ENCODE assay signal across 12 cellular contexts in the genomic region with DNA sequence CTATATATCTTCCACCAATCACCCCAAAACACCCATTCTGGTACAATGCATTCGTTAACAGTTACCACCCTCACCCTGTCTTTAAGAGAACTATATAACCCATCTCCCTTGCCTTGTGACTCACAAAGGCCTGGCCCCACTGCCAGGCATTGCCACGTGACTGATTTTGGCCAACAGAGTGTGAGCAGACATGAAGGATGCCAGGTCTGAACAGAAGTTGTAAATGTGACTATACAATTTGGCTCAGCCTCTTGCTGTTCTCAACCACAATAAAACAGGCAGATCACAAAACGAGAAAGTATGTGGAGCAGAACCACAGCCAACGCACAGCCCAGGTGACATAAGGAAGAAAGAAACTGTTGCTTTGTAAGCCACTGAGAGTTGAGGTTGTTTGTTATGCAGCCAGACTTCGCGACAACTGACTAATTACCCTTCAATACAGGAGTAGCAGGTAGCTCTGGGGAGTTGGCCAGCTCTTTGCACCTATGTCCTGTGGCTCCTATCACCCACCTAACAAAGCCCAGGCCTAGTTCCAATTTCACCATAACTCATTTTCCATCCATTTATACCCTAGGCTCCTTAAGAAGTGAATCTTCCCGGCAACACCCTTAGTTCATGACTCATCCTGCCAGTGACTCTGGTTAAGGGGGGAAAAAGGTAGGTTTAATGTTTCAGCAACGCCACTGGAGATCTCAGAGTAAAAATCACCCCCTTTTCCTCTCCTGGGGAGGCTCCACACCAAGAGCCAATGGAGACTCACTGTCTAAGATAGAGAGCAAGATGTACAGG. TPM values are rescaled to one million over a fixed set of nuclear protein-coding genes. Genes with fewer than 3 reads are reported as not detected.
DNase-seq lines count a peak whose midpoint lies in the region; ATAC-seq and TF ChIP-seq lines count a peak whose summit lies in the region.
"Had no signal": no experiment of that assay in that cellular context is flagged by ENCODE, and none has a peak within 500 bp of the region (broad histone marks: within the 10 kb centered on the region; RNA-seq: fewer than 3 reads in every experiment).

No MANE protein-coding gene starts in this region.

- in situ Hi-C loops in astrocyte of the cerebellum (cut with HindIII; ENCODE audit: low sequenced_read_pairs), result no loop called here

- H2AFZ ChIP-seq in osteoblast (ENCODE audit: low read length), result no peak overlapping the region

- H3K27ac Mint-ChIP-seq in Caco-2 (ENCODE audit: unreplicated experiment), result no peak overlapping the region
- H3K27ac Mint-ChIP-seq: activated naive CD4-positive, alpha-beta T cell treated with anti-CD3 and anti-CD28 coated beads, Interleukin-2, amount 10 ng/mL, durations not matched to agents 7 days and 5 days had no signal

- DNase-seq in HS-27A (ENCODE audit: low read depth) (peak; percentile 24), astrocyte of the cerebellum (ENCODE audit: low read depth) (peak; percentile 19), osteoblast (ENCODE audit: insufficient read length, low spot score, missing footprints) (peak; percentile 52), Caco-2 (no peak), NCI-H1092 (lab: John Stamatoyannopoulos, UW) (no peak), glomerular visceral epithelial cell (ENCODE audit: extremely low spot score) (no peak)
- DNase-seq: activated naive CD4-positive, alpha-beta T cell treated with anti-CD3 and anti-CD28 coated beads, Interleukin-2, amount 10 ng/mL, durations not matched to agents 7 days and 5 days; immature natural killer cell; NCI-H146 had no signal

- no peaks in the 10 kb centered on the region for H3K36me3 Mint-ChIP-seq in Caco-2 (ENCODE audit: insufficient read depth, unreplicated experiment)
- H3K36me3 Mint-ChIP-seq: activated naive CD4-positive, alpha-beta T cell treated with anti-CD3 and anti-CD28 coated beads, Interleukin-2, amount 10 ng/mL, durations not matched to agents 7 days and 5 days; immature natural killer cell had no signal

- H3K36me3 ChIP-seq in osteoblast (ENCODE audit: insufficient read depth, low read length), result no peaks in the 10 kb centered on the region
- H3K36me3 ChIP-seq in Caco-2 (ENCODE audit: control insufficient read depth, insufficient read depth, low read length), result no peaks in the 10 kb centered on the region
- H3K36me3 ChIP-seq: neutrophil had no signal

- H3K4me1 Mint-ChIP-seq in Caco-2 (ENCODE audit: low read depth, unreplicated experiment), result no peaks in the 10 kb centered on the region

- POLR2A ChIA-PET in Caco-2 (lab: Charles Lee), result no interaction called here

- H4K20me1 ChIP-seq in osteoblast (ENCODE audit: insufficient read depth, low read length), result no peaks in the 10 kb centered on the region

- peaks cover 8% of the 10 kb centered on the region for H3K4me1 ChIP-seq in osteoblast (ENCODE audit: insufficient read depth, low read length)
- H3K4me1 ChIP-seq in Caco-2, result no peaks in the 10 kb centered on the region

- no peak overlapping the region for H3K4me2 ChIP-seq in osteoblast (ENCODE audit: insufficient read depth, low read length)

- CTCF ChIA-PET in Caco-2 (lab: Charles Lee), result no interaction called here

- H3K27ac ChIP-seq in osteoblast (ENCODE audit: low read depth, low read length), result no peak overlapping the region
- H3K27ac ChIP-seq: neutrophil had no signal

- H3K4me3 ChIP-seq in astrocyte of the cerebellum (ENCODE audit: low read depth, low read length) (no peak overlapping the region), osteoblast (ENCODE audit: insufficient read depth, low read length) (no peak overlapping the region), Caco-2 (ENCODE audit: low read depth, low read length) (no peak overlapping the region)

- TF ChIP-seq CTCF in astrocyte of the cerebellum (IDR thresholded peaks at IDR 0.05; ENCODE audit: low read depth, low read length, missing control alignments), result no peak
- no peak for TF ChIP-seq CTCF in osteoblast (IDR thresholded peaks at IDR 0.05; ENCODE audit: extremely low read depth, low read depth, low read length)
- TF ChIP-seq CTCF in Caco-2 (IDR thresholded peaks at IDR 0.05; ENCODE audit: insufficient read depth in 1 of 2, low read depth in 1 of 2, low read length in 1 of 2, severe bottlenecking in 1 of 2, unreplicated experiment in 1 of 2), result no peak

- peaks cover 17% of the 10 kb centered on the region for H3K27me3 Mint-ChIP-seq in Caco-2 (ENCODE audit: insufficient read depth, unreplicated experiment)
- H3K27me3 Mint-ChIP-seq: activated naive CD4-positive, alpha-beta T cell treated with anti-CD3 and anti-CD28 coated beads, Interleukin-2, amount 10 ng/mL, durations not matched to agents 7 days and 5 days had no signal

- intact Hi-C loops in Caco-2 (cut with micrococcal nuclease; ENCODE audit: unreplicated experiment), result no loop called here

- H3K79me2 ChIP-seq in osteoblast (ENCODE audit: insufficient read depth, low read length), result no peaks in the 10 kb centered on the region

- BruUV-seq in Caco-2 (replicated peaks; lab: Mats Ljungman, UMichigan), result no TSS peak

- no peaks in the 10 kb centered on the region for H3K9me3 Mint-ChIP-seq in Caco-2 (ENCODE audit: unreplicated experiment)
- H3K9me3 Mint-ChIP-seq: activated naive CD4-positive, alpha-beta T cell treated with anti-CD3 and anti-CD28 coated beads, Interleukin-2, amount 10 ng/mL, durations not matched to agents 7 days and 5 days; immature natural killer cell had no signal

- H3K9me3 ChIP-seq in osteoblast (ENCODE audit: low read depth, low read length), result no peaks in the 10 kb centered on the region
- H3K9me3 ChIP-seq in Caco-2, result no peaks in the 10 kb centered on the region
- H3K9me3 ChIP-seq: neutrophil had no signal

- no peak overlapping the region for H3K4me3 Mint-ChIP-seq in Caco-2 (ENCODE audit: unreplicated experiment)
- H3K4me3 Mint-ChIP-seq: activated naive CD4-positive, alpha-beta T cell treated with anti-CD3 and anti-CD28 coated beads, Interleukin-2, amount 10 ng/mL, durations not matched to agents 7 days and 5 days; immature natural killer cell had no signal

- peaks cover 24% of the 10 kb centered on the region for H3K27me3 ChIP-seq in osteoblast (ENCODE audit: insufficient read depth, low read length)
- H3K27me3 ChIP-seq in Caco-2 (replicated peaks; ENCODE audit: control insufficient read depth, insufficient read depth, low read length), result no peaks in the 10 kb centered on the region

- peak; percentile 30 for ATAC-seq in GM18907 (IDR thresholded peaks at IDR 0.05; ENCODE audit: unreplicated experiment)
- ATAC-seq in HG03280 (IDR thresholded peaks at IDR 0.05; ENCODE audit: unreplicated experiment), result no peak

RNA-seq across cellular contexts. Expression of a gene that starts 53.7 kb away (rescaled TPM):
- 3.2 and 4.7 TPM in 2 replicates for total RNA-seq in osteoblast
- total RNA-seq in Caco-2 (2022), result 0.43 and 0.97 TPM in 2 replicates

Comparison
In these comparisons a context has a peak if more than half of its experiments do, and no peak if none do; other contexts are left out.
1. DNase-seq: peak in HS-27A (single experiment), astrocyte of the cerebellum (single experiment) and osteoblast (single experiment); none in Caco-2 (0 of 2), NCI-H1092 (single experiment) and glomerular visceral epithelial cell (single experiment).